ENCODE assay signal across 1 cellular context in genomic region chr2:135985826-135986393, GRCh38.
TF ChIP-seq lines count a peak whose summit lies in the region.

No MANE protein-coding gene starts in this region.

TF ChIP-seq in K562, 482 proteins besides CTCF, POLR2A, EP300 and RAD21 (continued from another document):
- TF ChIP-seq UBTF (IDR thresholded peaks at IDR 0.05; ENCODE audit: borderline replicate concordance in 1 of 2, low read depth in 2 of 2, low read length in 2 of 2) (0 out of 4 replicates have a peak, but pooled peaks of 1 of the 2 experiments have one; percentile 50), SMAD3 (CRISPR knock-in tag; conservative IDR thresholded peaks at IDR 0.05) (0 out of 2 replicates have a peak, but pooled peaks have one; percentile 19), VEZF1 (CRISPR knock-in tag; IDR thresholded peaks at IDR 0.05) (no peak), ZBTB43 (CRISPR knock-in tag; IDR thresholded peaks at IDR 0.05) (no peak), TFAM (CRISPR knock-in tag; conservative IDR thresholded peaks at IDR 0.05) (no peak), E2F4 (CRISPR knock-in tag; IDR thresholded peaks at IDR 0.05; ENCODE audit: low read depth) (no peak), GABPB2 (CRISPR knock-in tag; conservative IDR thresholded peaks at IDR 0.05) (no peak), FOXM1 (IDR thresholded peaks at IDR 0.05; ENCODE audit: low read depth) (no peak), FOXM1 (CRISPR knock-in tag; IDR thresholded peaks at IDR 0.05; ENCODE audit: low read depth) (no peak), BRD9 (IDR thresholded peaks at IDR 0.05; ENCODE audit: low read depth, partially characterized antibody) (peak; percentile 96), MTA1 (IDR thresholded peaks at IDR 0.05; ENCODE audit: borderline replicate concordance) (no peak), POLR3A (IDR thresholded peaks at IDR 0.05; ENCODE audit: borderline replicate concordance, extremely low read depth, insufficient read depth, insufficient read length) (no peak), CEBPB (tag; IDR thresholded peaks at IDR 0.05) (peak; percentile 11; the same call in 1 of the 2 replicates), ZC3H11A (IDR thresholded peaks at IDR 0.05; ENCODE audit: low read depth, low read length) (no peak), ZNF561 (CRISPR knock-in tag; conservative IDR thresholded peaks at IDR 0.05) (no peak)
TF ChIP-seq in K562: peak in this region for 32.
